ENCODE assay signal across 1 cellular context in genomic region chr4:108762559-108763225, GRCh38.
TF ChIP-seq lines count a peak whose summit lies in the region.

ETNPPL (minus strand) TSS chr4:108763053; CDS start chr4:108762898, 155 bp downstream.

TF ChIP-seq in HepG2, 621 proteins besides CTCF, POLR2A, EP300 and RAD21 (continued from another document and continues in another):
- TF ChIP-seq SOX5 (CRISPR knock-in tag; IDR thresholded peaks at IDR 0.05; ENCODE audit: borderline replicate concordance) (no peak), TFE3 (CRISPR knock-in tag; IDR thresholded peaks at IDR 0.05) (no peak), MBNL3 (CRISPR knock-in tag; conservative IDR thresholded peaks at IDR 0.05) (no peak), RCOR2 (CRISPR knock-in tag; IDR thresholded peaks at IDR 0.05) (no peak), NCOA2 (CRISPR knock-in tag; IDR thresholded peaks at IDR 0.05) (peak; percentile 10; the same call in 1 of the 2 replicates), ATF7 (IDR thresholded peaks at IDR 0.05) (no peak), ATF7 (CRISPR knock-in tag; IDR thresholded peaks at IDR 0.05) (peak; percentile 30; the same call in 1 of the 2 replicates), FLYWCH1 (CRISPR knock-in tag; IDR thresholded peaks at IDR 0.05) (no peak), DNMT3B (CRISPR knock-in tag; conservative IDR thresholded peaks at IDR 0.05) (no peak), ATF2 (CRISPR knock-in tag; IDR thresholded peaks at IDR 0.05) (peak; percentile 23; the same call in 1 of the 2 replicates), RFX5 (IDR thresholded peaks at IDR 0.05; ENCODE audit: low read depth, low read length) (peak; percentile 34; the same call in 1 of the 2 replicates), ZNF512B (CRISPR knock-in tag; IDR thresholded peaks at IDR 0.05; ENCODE audit: borderline replicate concordance) (peak; percentile 97), GTF3A (CRISPR knock-in tag; conservative IDR thresholded peaks at IDR 0.05) (no peak), MTA3 (CRISPR knock-in tag; IDR thresholded peaks at IDR 0.05) (no peak), BCL6 (CRISPR knock-in tag; IDR thresholded peaks at IDR 0.05) (no peak), ZNF749 (CRISPR knock-in tag; IDR thresholded peaks at IDR 0.05; ENCODE audit: borderline replicate concordance) (no peak), TBP (CRISPR knock-in tag; IDR thresholded peaks at IDR 0.05) (no peak), DPF2 (CRISPR knock-in tag; IDR thresholded peaks at IDR 0.05; ENCODE audit: borderline replicate concordance, low read depth) (no peak), DR1 (CRISPR knock-in tag; IDR thresholded peaks at IDR 0.05) (no peak), GPBP1L1 (CRISPR knock-in tag; IDR thresholded peaks at IDR 0.05) (no peak), AHDC1 (CRISPR knock-in tag; IDR thresholded peaks at IDR 0.05; ENCODE audit: borderline replicate concordance) (no peak), MIER2 (CRISPR knock-in tag; IDR thresholded peaks at IDR 0.05) (peak; percentile 26; the same call in 1 of the 2 replicates), MAFF (IDR thresholded peaks at IDR 0.05; ENCODE audit: low read depth, low read length) (no peak), ZNF343 (CRISPR knock-in tag; IDR thresholded peaks at IDR 0.05) (no peak), WIZ (CRISPR knock-in tag; IDR thresholded peaks at IDR 0.05) (no peak), ZNF383 (CRISPR knock-in tag; IDR thresholded peaks at IDR 0.05; ENCODE audit: borderline replicate concordance) (no peak), ZBTB46 (CRISPR knock-in tag; IDR thresholded peaks at IDR 0.05; ENCODE audit: borderline replicate concordance) (no peak), ZNF775 (CRISPR knock-in tag; IDR thresholded peaks at IDR 0.05; ENCODE audit: borderline replicate concordance) (no peak), ZNF703 (CRISPR knock-in tag; IDR thresholded peaks at IDR 0.05; ENCODE audit: borderline replicate concordance) (0 out of 2 replicates have a peak, but pooled peaks have one; percentile 61), FOXK2 (IDR thresholded peaks at IDR 0.05) (no peak), NR1H2 (CRISPR knock-in tag; IDR thresholded peaks at IDR 0.05; ENCODE audit: borderline replicate concordance, low read depth) (peak; percentile 76; the same call in 1 of the 2 replicates), HNRNPLL (IDR thresholded peaks at IDR 0.05; ENCODE audit: low read depth, low read length, poor library complexity, severe bottlenecking) (peak; percentile 83), ZNF891 (CRISPR knock-in tag; IDR thresholded peaks at IDR 0.05) (peak; percentile 80), GZF1 (CRISPR knock-in tag; IDR thresholded peaks at IDR 0.05) (no peak), ZNF770 (CRISPR knock-in tag; IDR thresholded peaks at IDR 0.05) (no peak), HIC2 (CRISPR knock-in tag; IDR thresholded peaks at IDR 0.05; ENCODE audit: low read depth) (peak; percentile 44; the same call in 1 of the 2 replicates), IKZF5 (CRISPR knock-in tag; IDR thresholded peaks at IDR 0.05) (no peak; the same call in 1 of the 2 replicates), ZBTB2 (CRISPR knock-in tag; IDR thresholded peaks at IDR 0.05; ENCODE audit: low read depth) (no peak), ZNF816 (CRISPR knock-in tag; IDR thresholded peaks at IDR 0.05; ENCODE audit: borderline replicate concordance) (no peak), DMAP1 (CRISPR knock-in tag; IDR thresholded peaks at IDR 0.05) (peak; percentile 90)
